ENCODE assay signal across 22 cellular contexts in the genomic region with DNA sequence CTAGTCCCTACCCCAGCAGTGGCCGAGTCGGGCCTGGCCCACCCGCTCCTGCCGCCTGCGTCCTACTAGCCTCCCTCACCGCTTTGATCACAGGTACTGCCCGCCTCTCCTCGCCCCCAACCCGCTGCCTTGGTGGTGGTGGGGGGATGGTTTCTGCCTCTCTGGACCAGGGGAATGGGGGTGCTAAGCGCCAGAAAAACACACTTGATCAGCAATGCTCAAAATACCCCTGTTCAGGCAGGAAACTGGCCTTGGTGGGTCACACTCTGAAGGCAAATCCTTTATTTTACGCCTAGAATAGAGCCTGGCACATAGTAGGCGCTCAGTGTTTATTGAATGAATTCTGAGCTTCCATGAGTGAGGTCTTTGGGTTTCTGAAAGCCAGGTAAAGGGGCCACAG. TPM values are rescaled to one million over a fixed set of nuclear protein-coding genes. Genes with fewer than 3 reads are reported as not detected.
DNase-seq lines count a peak whose midpoint lies in the region; ATAC-seq, FAIRE-seq and TF ChIP-seq lines count a peak whose summit lies in the region.
"Had no signal": no experiment of that assay in that cellular context is flagged by ENCODE, and none has a peak within 500 bp of the region (broad histone marks: within the 10 kb centered on the region; RNA-seq: fewer than 3 reads in every experiment).

No MANE protein-coding gene starts in this region.

- BruUV-seq in MCF 10A (replicated peaks; lab: Mats Ljungman, UMichigan): no TSS peak

- H3K27ac ChIP-seq in GM23338 (ENCODE audit: low read depth) (no peak overlapping the region), astrocyte (ENCODE audit: low read depth, low read length) (no peak overlapping the region)
- H3K27ac ChIP-seq: RWPE1, uterus had no signal

- H3K4me1 ChIP-seq in GM23338 (ENCODE audit: insufficient read depth): peaks cover 2% of the 10 kb centered on the region; the same call in 1 of the 2 replicates
- H3K4me1 ChIP-seq in astrocyte (ENCODE audit: insufficient read depth, low read length): no peaks in the 10 kb centered on the region

- H3K36me3 Mint-ChIP-seq in GM23338 (ENCODE audit: low read depth) (no peaks in the 10 kb centered on the region), astrocyte (ENCODE audit: low read depth, unreplicated experiment) (peaks cover 5% of the 10 kb centered on the region), osteocyte (ENCODE audit: unreplicated experiment) (no peaks in the 10 kb centered on the region), MCF 10A (ENCODE audit: insufficient read depth, unreplicated experiment) (no peaks in the 10 kb centered on the region)

- no peaks in the 10 kb centered on the region for H3K36me3 ChIP-seq in GM23338 (ENCODE audit: insufficient read depth)
- no peaks in the 10 kb centered on the region for H3K36me3 ChIP-seq in astrocyte (ENCODE audit: insufficient read depth, low read length)
- H3K36me3 ChIP-seq: uterus had no signal

- ATAC-seq in GM23338: no peak

- H2AFZ ChIP-seq in GM23338 (peak overlapping the region; percentile 85), astrocyte (ENCODE audit: low read depth, low read length) (no peak overlapping the region)

- H3K9me3 Mint-ChIP-seq in GM23338 (no peaks in the 10 kb centered on the region), astrocyte (ENCODE audit: unreplicated experiment) (peaks cover 6% of the 10 kb centered on the region), osteocyte (ENCODE audit: unreplicated experiment) (no peaks in the 10 kb centered on the region), MCF 10A (ENCODE audit: unreplicated experiment) (no peaks in the 10 kb centered on the region)
- H3K9me3 Mint-ChIP-seq: T-helper 2 cell treated with Interferon-gamma antibody and Interleukin-4, amounts not matched to agents 5 μg/mL and 100 μg/mL, for 36 hours had no signal

- peak overlapping the region; percentile 83 for H3K4me2 ChIP-seq in GM23338
- H3K4me2 ChIP-seq in astrocyte (ENCODE audit: low read length): no peak overlapping the region

- POLR2A ChIA-PET in MCF 10A (lab: Yijun Ruan, JAX): no interaction called here

- H3K4me3 ChIP-seq in GM23338: peak overlapping the region; percentile 79
- H3K4me3 ChIP-seq in astrocyte (ENCODE audit: insufficient read depth, low read depth, low read length): no peak overlapping the region
- peak overlapping the region; percentile 67 for H3K4me3 ChIP-seq in iPS-18c (ENCODE audit: insufficient read depth, low read depth, low read length)

- H3F3A ChIP-seq in GM23338 (replicated peaks; ENCODE audit: low read depth): no peaks in the 10 kb centered on the region

- H3K79me2 ChIP-seq in GM23338 (replicated peaks; ENCODE audit: insufficient read depth): no peaks in the 10 kb centered on the region
- H3K79me2 ChIP-seq in astrocyte (ENCODE audit: insufficient read depth, low read length): no peaks in the 10 kb centered on the region

- H3K4me3 Mint-ChIP-seq in GM23338 (peak overlapping the region; percentile 70), astrocyte (ENCODE audit: unreplicated experiment) (peak overlapping the region; percentile 45), osteocyte (ENCODE audit: unreplicated experiment) (peak overlapping the region; percentile 28), MCF 10A (ENCODE audit: unreplicated experiment) (no peak overlapping the region)
- H3K4me3 Mint-ChIP-seq: T-helper 2 cell treated with Interferon-gamma antibody and Interleukin-4, amounts not matched to agents 5 μg/mL and 100 μg/mL, for 36 hours had no signal

- intact Hi-C loops in MCF 10A (cut with micrococcal nuclease): no loop called here

- peaks cover 13% of the 10 kb centered on the region for H3K4me1 Mint-ChIP-seq in GM23338
- peaks cover 18% of the 10 kb centered on the region for H3K4me1 Mint-ChIP-seq in astrocyte (ENCODE audit: low read depth, unreplicated experiment)
- H3K4me1 Mint-ChIP-seq in osteocyte (ENCODE audit: unreplicated experiment): peaks cover 6% of the 10 kb centered on the region
- H3K4me1 Mint-ChIP-seq in MCF 10A (ENCODE audit: insufficient read depth, unreplicated experiment): no peaks in the 10 kb centered on the region

- H3K27ac Mint-ChIP-seq in GM23338 (no peak overlapping the region), astrocyte (ENCODE audit: unreplicated experiment) (no peak overlapping the region), osteocyte (ENCODE audit: unreplicated experiment) (no peak overlapping the region), MCF 10A (ENCODE audit: low read depth, unreplicated experiment) (no peak overlapping the region)
- H3K27ac Mint-ChIP-seq: T-helper 2 cell treated with Interferon-gamma antibody and Interleukin-4, amounts not matched to agents 5 μg/mL and 100 μg/mL, for 36 hours had no signal

- DNase-seq in GM23338 (ENCODE audit: low spot score) (no peak), astrocyte (ENCODE audit: low read depth) (no peak), osteocyte (ENCODE audit: extremely low spot score, unreplicated experiment) (no peak), NCI-H1436 treated with DMSO at 0.1 percent for 48 hours (lab: John Stamatoyannopoulos, UW) (no peak), MCF 10A (ENCODE audit: unreplicated experiment) (no peak), HK-2 (ENCODE audit: unreplicated experiment) (no peak)
- DNase-seq in activated naive CD4-positive, alpha-beta T cell treated with anti-CD3 and anti-CD28 coated beads, Interleukin-2, amount 50 U/mL, for 16 hours: no peak
- DNase-seq: activated CD4-positive, alpha-beta T cell treated with anti-CD3 and anti-CD28 coated beads, Interleukin-2, amount 50 U/mL, for 48 hours; activated effector memory CD4-positive, alpha-beta T cell treated with Interleukin-2 at 50 U/mL for 16 hours; cortex of kidney; GF-D8; Karpas-422; NCI-H187; stimulated activated CD4-positive, alpha-beta T cell treated with anti-CD3 and anti-CD28 coated beads, Interleukin-12 subunit alpha, Interleukin-12 subunit beta, amount 100 ng/mL, for 4 hours had no signal

- TF ChIP-seq CTCF in GM23338 (conservative IDR thresholded peaks at IDR 0.05; ENCODE audit: low read depth in 2 of 2) (no peak), astrocyte (IDR thresholded peaks at IDR 0.05; ENCODE audit: insufficient read depth, low read depth, low read length) (no peak), osteocyte (IDR thresholded peaks at IDR 0.05) (no peak), MCF 10A (IDR thresholded peaks at IDR 0.05; ENCODE audit: unreplicated experiment) (no peak)

- H4K20me1 ChIP-seq in GM23338 (replicated peaks; ENCODE audit: insufficient read depth): peaks cover 17% of the 10 kb centered on the region
- no peaks in the 10 kb centered on the region for H4K20me1 ChIP-seq in astrocyte (ENCODE audit: insufficient read depth, low read length)

- FAIRE-seq in astrocyte (lab: Jason Lieb, UNC): no peak
- FAIRE-seq: bronchial epithelial cell had no signal

- CTCF ChIA-PET in MCF 10A (lab: Yijun Ruan, JAX): interaction anchor here (0.7 to 1.6 kb wide), 3 partner anchors 9 to 14 kb away, joined by 3 to 6 read pairs (median 5); no protein-coding TSS in a partner anchor

- H3K27me3 ChIP-seq in GM23338 (ENCODE audit: insufficient read depth): peaks cover 87% of the 10 kb centered on the region
- peaks cover 48% of the 10 kb centered on the region for H3K27me3 ChIP-seq in astrocyte (ENCODE audit: insufficient read depth, low read length)

- peaks cover 74% of the 10 kb centered on the region for H3K27me3 Mint-ChIP-seq in GM23338 (ENCODE audit: insufficient read depth, low read depth, poor library complexity)
- H3K27me3 Mint-ChIP-seq in astrocyte (ENCODE audit: low read depth, unreplicated experiment): peaks cover 75% of the 10 kb centered on the region
- H3K27me3 Mint-ChIP-seq in osteocyte (ENCODE audit: unreplicated experiment): peaks cover 74% of the 10 kb centered on the region
- peaks cover 61% of the 10 kb centered on the region for H3K27me3 Mint-ChIP-seq in MCF 10A (ENCODE audit: insufficient read depth, unreplicated experiment)

- no peak overlapping the region for H3K9ac ChIP-seq in astrocyte (ENCODE audit: low read length)
- H3K9ac ChIP-seq: SK-N-SH had no signal

- H3K9me3 ChIP-seq in astrocyte (ENCODE audit: insufficient read depth, low read depth, low read length) (peaks cover 3% of the 10 kb centered on the region), iPS-18c (ENCODE audit: control insufficient read depth, insufficient read depth, low read length) (no peaks in the 10 kb centered on the region)
- H3K9me3 ChIP-seq: SK-N-SH, uterus had no signal

- H3K9me2 ChIP-seq in GM23338 (ENCODE audit: insufficient read depth): no peaks in the 10 kb centered on the region
- H3K9me2 ChIP-seq: SK-N-SH had no signal

TF ChIP-seq in GM23338, 12 proteins besides CTCF, POLR2A, EP300 and RAD21:
- TF ChIP-seq CREB1 (CRISPR knock-in tag; IDR thresholded peaks at IDR 0.05; ENCODE audit: low read depth) (no peak), EZH2phosphoT487 (IDR thresholded peaks at IDR 0.05; ENCODE audit: unreplicated experiment) (no peak), EZH2 (IDR thresholded peaks at IDR 0.05; ENCODE audit: low read depth, unreplicated experiment) (peak; percentile 77), ZNF331 (CRISPR knock-in tag; IDR thresholded peaks at IDR 0.05; ENCODE audit: low read depth) (no peak), POLR2AphosphoS5 (IDR thresholded peaks at IDR 0.05; ENCODE audit: low read depth) (no peak; the same call in 1 of the 2 replicates)

RNA-seq across cellular contexts. Expression of gene CRTAC1, which starts 1.0 kb away (rescaled TPM):
- 0.74 and 1.2 TPM in 2 replicates for total RNA-seq in GM23338 (2014; rRNA removed; shearing (Covaris generic))
- 0.47 and 0.63 TPM in 2 replicates for polyA plus RNA-seq in GM23338 (2016; fragmentation: Nextera tagmentation; extraction: Ambion mirVana)
- total RNA-seq in astrocyte (0.66 and 2.6 TPM in 2 replicates), osteocyte (0.16 TPM in 2 replicates), MCF 10A (2022) (not detected in 2 replicates)
- total RNA-seq: bronchial epithelial cell, HT1080, mononuclear cell had no signal
